In genomic region chr21:39776589-39776988, GRCh38 we compare ENCODE assay signal across 21 cellular contexts. TPM values are rescaled to one million over a fixed set of nuclear protein-coding genes. Genes with fewer than 3 reads are reported as not detected.
"Had no signal": no experiment of that assay in that cellular context is flagged by ENCODE, and none has a peak within 500 bp of the region (broad histone marks: within the 10 kb centered on the region; RNA-seq: fewer than 3 reads in every experiment).

No MANE protein-coding gene starts in this region.

- H3K9me3 Mint-ChIP-seq: activated naive CD4-positive, alpha-beta T cell treated with anti-CD3 and anti-CD28 coated beads, Interleukin-2, amount 10 ng/mL, durations not matched to agents 7 days and 5 days; activated T-helper 2 cell treated with anti-CD3 and anti-CD28 coated beads, Interferon-gamma antibody, Interleukin-2, Interleukin-4, amounts not matched to agents 10 μg/mL and 5 μg/mL and 100 μg/mL, durations not matched to agents 14 hours and 24 hours and 36 hours had no signal

- H3K36me3 ChIP-seq: heart right ventricle, suprapubic skin had no signal

- DNase-seq: activated CD4-positive, alpha-beta T cell treated with anti-CD3 and anti-CD28 coated beads, Interleukin-2, amount 50 U/mL, for 48 hours; activated naive CD4-positive, alpha-beta T cell treated with anti-CD3 and anti-CD28 coated beads, Interleukin-2, amount 10 ng/mL, durations not matched to agents 7 days and 5 days; activated T-cell treated with anti-CD3 and anti-CD28 coated beads, Interleukin-2, amount 50 U/mL, for 1 hour; central memory CD4-positive, alpha-beta T cell; effector CD8-positive, alpha-beta T cell; foreskin melanocyte; heart right ventricle; mucosa of descending colon; naive thymus-derived CD8-positive, alpha-beta T cell; posterior cingulate gyrus; retina; small intestine; stimulated activated CD4-positive, alpha-beta T cell treated with anti-CD3 and anti-CD28 coated beads, Interleukin-4, amount 100 ng/mL, for 4 hours; stimulated activated CD8-positive, alpha-beta memory T cell treated with anti-CD3 and anti-CD28 coated beads, Interleukin-4, amount 100 ng/mL, for 48 hours; stimulated activated naive CD8-positive, alpha-beta T cell treated with anti-CD3 and anti-CD28 coated beads, Interleukin-15, Interleukin-2, amounts not matched to agents 100 U/mL and 50 U/mL, for 24 hours had no signal

- H3K27me3 ChIP-seq: heart right ventricle, suprapubic skin had no signal

- H3K4me1 Mint-ChIP-seq: activated naive CD4-positive, alpha-beta T cell treated with anti-CD3 and anti-CD28 coated beads, Interleukin-2, amount 10 ng/mL, durations not matched to agents 7 days and 5 days; brain; naive thymus-derived CD8-positive, alpha-beta T cell had no signal

- H3K4me1 ChIP-seq: heart right ventricle, suprapubic skin had no signal

- H3K27ac Mint-ChIP-seq: activated naive CD4-positive, alpha-beta T cell treated with anti-CD3 and anti-CD28 coated beads, Interleukin-2, amount 10 ng/mL, durations not matched to agents 7 days and 5 days; activated T-helper 2 cell treated with anti-CD3 and anti-CD28 coated beads, Interferon-gamma antibody, Interleukin-2, Interleukin-4, amounts not matched to agents 10 μg/mL and 5 μg/mL and 100 μg/mL, durations not matched to agents 14 hours and 24 hours and 36 hours; brain; naive thymus-derived CD8-positive, alpha-beta T cell; type B pancreatic cell had no signal

- ATAC-seq: heart right ventricle; mucosa of descending colon; naive thymus-derived CD8-positive, alpha-beta T cell; stimulated activated naive CD8-positive, alpha-beta T cell treated with anti-CD3 and anti-CD28 coated beads, Interleukin-15, Interleukin-2, amounts not matched to agents 100 U/mL and 50 U/mL, for 24 hours had no signal

- H3K36me3 Mint-ChIP-seq: activated naive CD4-positive, alpha-beta T cell treated with anti-CD3 and anti-CD28 coated beads, Interleukin-2, amount 10 ng/mL, durations not matched to agents 7 days and 5 days; brain; naive thymus-derived CD8-positive, alpha-beta T cell; type B pancreatic cell had no signal

- H3K27me3 Mint-ChIP-seq: activated naive CD4-positive, alpha-beta T cell treated with anti-CD3 and anti-CD28 coated beads, Interleukin-2, amount 10 ng/mL, durations not matched to agents 7 days and 5 days; type B pancreatic cell had no signal

- H3K4me3 Mint-ChIP-seq: activated naive CD4-positive, alpha-beta T cell treated with anti-CD3 and anti-CD28 coated beads, Interleukin-2, amount 10 ng/mL, durations not matched to agents 7 days and 5 days; brain; naive thymus-derived CD8-positive, alpha-beta T cell; type B pancreatic cell had no signal

- H3K4me3 ChIP-seq: coronary artery, heart right ventricle, mucosa of descending colon, suprapubic skin had no signal

- H3K9me3 ChIP-seq: heart right ventricle, mucosa of descending colon, suprapubic skin had no signal

RNA-seq across cellular contexts. Expression of gene IGSF5, which starts 31.6 kb away (rescaled TPM):
- total RNA-seq: activated T-helper 2 cell treated with anti-CD3 and anti-CD28 coated beads, Interferon-gamma antibody, Interleukin-2, Interleukin-4, amounts not matched to agents 10 μg/mL and 5 μg/mL and 100 μg/mL, durations not matched to agents 14 hours and 24 hours and 36 hours; lung microvascular endothelial cell; naive thymus-derived CD8-positive, alpha-beta T cell had no signal
